ENCODE assay signal across 1 cellular context in the genomic region with DNA sequence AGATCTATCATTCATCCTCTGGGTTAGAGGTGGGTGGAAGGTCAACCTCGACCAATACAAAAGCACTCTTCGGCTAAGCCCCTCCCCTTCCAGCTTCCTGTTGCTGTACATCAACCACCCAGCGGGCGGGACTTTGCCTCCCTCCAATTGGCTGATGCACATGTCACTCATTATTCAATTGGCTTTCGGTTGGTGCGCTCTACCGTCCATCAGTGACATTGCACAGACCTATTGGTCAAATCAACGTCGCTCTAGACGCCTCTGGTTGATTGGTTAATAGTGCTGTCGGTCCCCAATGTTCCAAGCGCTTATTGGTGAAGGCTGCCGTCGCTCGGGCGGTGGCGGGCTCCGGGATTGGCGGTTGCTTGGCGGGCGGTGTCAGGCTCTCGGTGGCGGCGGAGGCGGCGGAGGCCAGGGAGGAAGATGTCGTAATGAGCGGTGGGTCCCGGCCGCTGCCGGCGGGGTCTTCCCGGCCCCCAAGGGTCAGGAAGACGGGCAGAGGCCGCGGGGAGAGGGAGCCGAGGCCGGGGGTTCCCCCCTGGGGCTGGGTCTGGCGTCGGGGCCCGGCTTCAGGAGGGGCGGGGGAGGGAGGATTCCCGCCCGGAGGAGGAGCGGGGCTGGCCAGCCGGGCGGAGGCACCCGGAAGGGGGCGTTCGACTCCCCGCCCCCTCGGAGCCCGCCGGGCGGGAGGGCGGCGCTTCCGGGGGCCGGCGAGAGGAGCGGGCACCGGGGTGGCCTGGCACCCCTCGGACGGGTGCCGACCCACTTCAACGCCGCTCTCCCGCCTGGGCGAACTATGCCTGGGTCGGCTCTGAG.
TF ChIP-seq lines count a peak whose summit lies in the region.

A gene (plus strand): TSS at position 381 of the 816 bp plus-strand sequence. CDS start 51 bp downstream, at position 432.

TF ChIP-seq in K562, 482 proteins besides CTCF, POLR2A, EP300 and RAD21 (continued from another document and continues in another):
- TF ChIP-seq E2F3 (CRISPR knock-in tag; IDR thresholded peaks at IDR 0.05), result peak; percentile 75
- TF ChIP-seq PHB2 (IDR thresholded peaks at IDR 0.05; ENCODE audit: low read depth), result no peak
- TF ChIP-seq ZNF830 (CRISPR knock-in tag; IDR thresholded peaks at IDR 0.05), result no peak
- TF ChIP-seq GABPB1 (CRISPR knock-in tag; IDR thresholded peaks at IDR 0.05), result peak; percentile 93
- peak; percentile 76 for TF ChIP-seq EGR1 (conservative IDR thresholded peaks at IDR 0.05)
- peak; percentile 71 for TF ChIP-seq HNRNPLL (IDR thresholded peaks at IDR 0.05; ENCODE audit: low read depth, low read length, poor library complexity, severe bottlenecking)
- TF ChIP-seq ELF2 (CRISPR knock-in tag; IDR thresholded peaks at IDR 0.05), result peak; percentile 76
- TF ChIP-seq, protein P1, sequence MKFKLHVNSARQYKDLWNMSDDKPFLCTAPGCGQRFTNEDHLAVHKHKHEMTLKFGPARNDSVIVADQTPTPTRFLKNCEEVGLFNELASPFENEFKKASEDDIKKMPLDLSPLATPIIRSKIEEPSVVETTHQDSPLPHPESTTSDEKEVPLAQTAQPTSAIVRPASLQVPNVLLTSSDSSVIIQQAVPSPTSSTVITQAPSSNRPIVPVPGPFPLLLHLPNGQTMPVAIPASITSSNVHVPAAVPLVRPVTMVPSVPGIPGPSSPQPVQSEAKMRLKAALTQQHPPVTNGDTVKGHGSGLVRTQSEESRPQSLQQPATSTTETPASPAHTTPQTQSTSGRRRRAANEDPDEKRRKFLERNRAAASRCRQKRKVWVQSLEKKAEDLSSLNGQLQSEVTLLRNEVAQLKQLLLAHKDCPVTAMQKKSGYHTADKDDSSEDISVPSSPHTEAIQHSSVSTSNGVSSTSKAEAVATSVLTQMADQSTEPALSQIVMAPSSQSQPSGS (CRISPR knock-in tag; IDR thresholded peaks at IDR 0.05), result no peak
- peak; percentile 42 for TF ChIP-seq XRCC4 (IDR thresholded peaks at IDR 0.05; ENCODE audit: extremely low read depth, insufficient read depth, insufficient read length)
- TF ChIP-seq, protein P2, sequence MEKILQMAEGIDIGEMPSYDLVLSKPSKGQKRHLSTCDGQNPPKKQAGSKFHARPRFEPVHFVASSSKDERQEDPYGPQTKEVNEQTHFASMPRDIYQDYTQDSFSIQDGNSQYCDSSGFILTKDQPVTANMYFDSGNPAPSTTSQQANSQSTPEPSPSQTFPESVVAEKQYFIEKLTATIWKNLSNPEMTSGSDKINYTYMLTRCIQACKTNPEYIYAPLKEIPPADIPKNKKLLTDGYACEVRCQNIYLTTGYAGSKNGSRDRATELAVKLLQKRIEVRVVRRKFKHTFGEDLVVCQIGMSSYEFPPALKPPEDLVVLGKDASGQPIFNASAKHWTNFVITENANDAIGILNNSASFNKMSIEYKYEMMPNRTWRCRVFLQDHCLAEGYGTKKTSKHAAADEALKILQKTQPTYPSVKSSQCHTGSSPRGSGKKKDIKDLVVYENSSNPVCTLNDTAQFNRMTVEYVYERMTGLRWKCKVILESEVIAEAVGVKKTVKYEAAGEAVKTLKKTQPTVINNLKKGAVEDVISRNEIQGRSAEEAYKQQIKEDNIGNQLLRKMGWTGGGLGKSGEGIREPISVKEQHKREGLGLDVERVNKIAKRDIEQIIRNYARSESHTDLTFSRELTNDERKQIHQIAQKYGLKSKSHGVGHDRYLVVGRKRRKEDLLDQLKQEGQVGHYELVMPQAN (IDR thresholded peaks at IDR 0.05; ENCODE audit: borderline replicate concordance), result no peak
- TF ChIP-seq ZFX (CRISPR knock-in tag; IDR thresholded peaks at IDR 0.05), result peak; percentile 64
- no peak for TF ChIP-seq ZNF316 (IDR thresholded peaks at IDR 0.05)
- no peak for TF ChIP-seq ZNF143 (CRISPR knock-in tag; IDR thresholded peaks at IDR 0.05)
- no peak for TF ChIP-seq ZNF436 (CRISPR knock-in tag; IDR thresholded peaks at IDR 0.05)
- TF ChIP-seq, protein P3, sequence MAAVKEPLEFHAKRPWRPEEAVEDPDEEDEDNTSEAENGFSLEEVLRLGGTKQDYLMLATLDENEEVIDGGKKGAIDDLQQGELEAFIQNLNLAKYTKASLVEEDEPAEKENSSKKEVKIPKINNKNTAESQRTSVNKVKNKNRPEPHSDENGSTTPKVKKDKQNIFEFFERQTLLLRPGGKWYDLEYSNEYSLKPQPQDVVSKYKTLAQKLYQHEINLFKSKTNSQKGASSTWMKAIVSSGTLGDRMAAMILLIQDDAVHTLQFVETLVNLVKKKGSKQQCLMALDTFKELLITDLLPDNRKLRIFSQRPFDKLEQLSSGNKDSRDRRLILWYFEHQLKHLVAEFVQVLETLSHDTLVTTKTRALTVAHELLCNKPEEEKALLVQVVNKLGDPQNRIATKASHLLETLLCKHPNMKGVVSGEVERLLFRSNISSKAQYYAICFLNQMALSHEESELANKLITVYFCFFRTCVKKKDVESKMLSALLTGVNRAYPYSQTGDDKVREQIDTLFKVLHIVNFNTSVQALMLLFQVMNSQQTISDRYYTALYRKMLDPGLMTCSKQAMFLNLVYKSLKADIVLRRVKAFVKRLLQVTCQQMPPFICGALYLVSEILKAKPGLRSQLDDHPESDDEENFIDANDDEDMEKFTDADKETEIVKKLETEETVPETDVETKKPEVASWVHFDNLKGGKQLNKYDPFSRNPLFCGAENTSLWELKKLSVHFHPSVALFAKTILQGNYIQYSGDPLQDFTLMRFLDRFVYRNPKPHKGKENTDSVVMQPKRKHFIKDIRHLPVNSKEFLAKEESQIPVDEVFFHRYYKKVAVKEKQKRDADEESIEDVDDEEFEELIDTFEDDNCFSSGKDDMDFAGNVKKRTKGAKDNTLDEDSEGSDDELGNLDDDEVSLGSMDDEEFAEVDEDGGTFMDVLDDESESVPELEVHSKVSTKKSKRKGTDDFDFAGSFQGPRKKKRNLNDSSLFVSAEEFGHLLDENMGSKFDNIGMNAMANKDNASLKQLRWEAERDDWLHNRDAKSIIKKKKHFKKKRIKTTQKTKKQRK (IDR thresholded peaks at IDR 0.05; ENCODE audit: borderline replicate concordance, low read depth, low read length), result peak; percentile 100
- no peak for TF ChIP-seq RBM22 (IDR thresholded peaks at IDR 0.05; ENCODE audit: low read depth, low read length, poor library complexity, severe bottlenecking)
- TF ChIP-seq, protein P4, sequence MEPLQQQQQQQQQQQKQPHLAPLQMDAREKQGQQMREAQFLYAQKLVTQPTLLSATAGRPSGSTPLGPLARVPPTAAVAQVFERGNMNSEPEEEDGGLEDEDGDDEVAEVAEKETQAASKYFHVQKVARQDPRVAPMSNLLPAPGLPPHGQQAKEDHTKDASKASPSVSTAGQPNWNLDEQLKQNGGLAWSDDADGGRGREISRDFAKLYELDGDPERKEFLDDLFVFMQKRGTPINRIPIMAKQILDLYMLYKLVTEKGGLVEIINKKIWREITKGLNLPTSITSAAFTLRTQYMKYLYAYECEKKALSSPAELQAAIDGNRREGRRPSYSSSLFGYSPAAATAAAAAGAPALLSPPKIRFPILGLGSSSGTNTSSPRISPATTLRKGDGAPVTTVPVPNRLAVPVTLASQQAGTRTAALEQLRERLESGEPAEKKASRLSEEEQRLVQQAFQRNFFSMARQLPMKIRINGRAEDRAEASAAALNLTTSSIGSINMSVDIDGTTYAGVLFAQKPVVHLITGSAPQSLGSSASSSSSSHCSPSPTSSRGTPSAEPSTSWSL (CRISPR knock-in tag; IDR thresholded peaks at IDR 0.05; ENCODE audit: borderline replicate concordance), result no peak
- TF ChIP-seq, protein P5, sequence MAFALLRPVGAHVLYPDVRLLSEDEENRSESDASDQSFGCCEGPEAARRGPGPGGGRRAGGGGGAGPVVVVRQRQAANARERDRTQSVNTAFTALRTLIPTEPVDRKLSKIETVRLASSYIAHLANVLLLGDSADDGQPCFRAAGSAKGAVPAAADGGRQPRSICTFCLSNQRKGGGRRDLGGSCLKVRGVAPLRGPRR (CRISPR knock-in tag; IDR thresholded peaks at IDR 0.05), result no peak
- no peak for TF ChIP-seq PPARD (CRISPR knock-in tag; IDR thresholded peaks at IDR 0.05)
- no peak for TF ChIP-seq STAG1 (CRISPR knock-in tag; IDR thresholded peaks at IDR 0.05; ENCODE audit: borderline replicate concordance)
- TF ChIP-seq KLF1 (tag; IDR thresholded peaks at IDR 0.05), result no peak
- TF ChIP-seq GATAD2A (IDR thresholded peaks at IDR 0.05), result no peak
- peak; percentile 87 for TF ChIP-seq ZNF263 (CRISPR knock-in tag; IDR thresholded peaks at IDR 0.05; ENCODE audit: borderline replicate concordance)
- TF ChIP-seq, protein P6, sequence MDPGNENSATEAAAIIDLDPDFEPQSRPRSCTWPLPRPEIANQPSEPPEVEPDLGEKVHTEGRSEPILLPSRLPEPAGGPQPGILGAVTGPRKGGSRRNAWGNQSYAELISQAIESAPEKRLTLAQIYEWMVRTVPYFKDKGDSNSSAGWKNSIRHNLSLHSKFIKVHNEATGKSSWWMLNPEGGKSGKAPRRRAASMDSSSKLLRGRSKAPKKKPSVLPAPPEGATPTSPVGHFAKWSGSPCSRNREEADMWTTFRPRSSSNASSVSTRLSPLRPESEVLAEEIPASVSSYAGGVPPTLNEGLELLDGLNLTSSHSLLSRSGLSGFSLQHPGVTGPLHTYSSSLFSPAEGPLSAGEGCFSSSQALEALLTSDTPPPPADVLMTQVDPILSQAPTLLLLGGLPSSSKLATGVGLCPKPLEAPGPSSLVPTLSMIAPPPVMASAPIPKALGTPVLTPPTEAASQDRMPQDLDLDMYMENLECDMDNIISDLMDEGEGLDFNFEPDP (CRISPR knock-in tag; IDR thresholded peaks at IDR 0.05), result no peak
- no peak for TF ChIP-seq MAFF (IDR thresholded peaks at IDR 0.05; ENCODE audit: low read length)
- TF ChIP-seq, protein P7, sequence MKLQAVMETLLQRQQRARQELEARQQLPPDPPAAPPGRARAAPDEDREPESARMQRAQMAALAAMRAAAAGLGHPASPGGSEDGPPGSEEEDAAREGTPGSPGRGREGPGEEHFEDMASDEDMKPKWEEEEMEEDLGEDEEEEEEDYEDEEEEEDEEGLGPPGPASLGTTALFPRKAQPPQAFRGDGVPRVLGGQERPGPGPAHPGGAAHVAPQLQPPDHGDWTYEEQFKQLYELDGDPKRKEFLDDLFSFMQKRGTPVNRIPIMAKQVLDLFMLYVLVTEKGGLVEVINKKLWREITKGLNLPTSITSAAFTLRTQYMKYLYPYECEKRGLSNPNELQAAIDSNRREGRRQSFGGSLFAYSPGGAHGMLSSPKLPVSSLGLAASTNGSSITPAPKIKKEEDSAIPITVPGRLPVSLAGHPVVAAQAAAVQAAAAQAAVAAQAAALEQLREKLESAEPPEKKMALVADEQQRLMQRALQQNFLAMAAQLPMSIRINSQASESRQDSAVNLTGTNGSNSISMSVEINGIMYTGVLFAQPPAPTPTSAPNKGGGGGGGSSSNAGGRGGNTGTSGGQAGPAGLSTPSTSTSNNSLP (IDR thresholded peaks at IDR 0.05; ENCODE audit: borderline replicate concordance, low read depth, low read length), result peak; percentile 99
- TF ChIP-seq MCM3 (IDR thresholded peaks at IDR 0.05), result no peak
- TF ChIP-seq JUND (IDR thresholded peaks at IDR 0.05; ENCODE audit: borderline replicate concordance, low read depth, low read length), result no peak
- no peak for TF ChIP-seq JUND (tag; IDR thresholded peaks at IDR 0.05; ENCODE audit: borderline replicate concordance, low read depth, low read length)
- peak; percentile 98 for TF ChIP-seq NR2C1 (IDR thresholded peaks at IDR 0.05)
- TF ChIP-seq NR2C1 (tag; IDR thresholded peaks at IDR 0.05), result peak; percentile 98
- TF ChIP-seq MCM5 (IDR thresholded peaks at IDR 0.05; ENCODE audit: low read depth), result no peak
- no peak for TF ChIP-seq TOE1 (IDR thresholded peaks at IDR 0.05; ENCODE audit: borderline replicate concordance)
- TF ChIP-seq TOE1 (CRISPR knock-in tag; IDR thresholded peaks at IDR 0.05; ENCODE audit: borderline replicate concordance, low read depth), result no peak
- TF ChIP-seq NELFE (IDR thresholded peaks at IDR 0.05; ENCODE audit: insufficient read depth, insufficient read length), result no peak
- TF ChIP-seq, protein P8, sequence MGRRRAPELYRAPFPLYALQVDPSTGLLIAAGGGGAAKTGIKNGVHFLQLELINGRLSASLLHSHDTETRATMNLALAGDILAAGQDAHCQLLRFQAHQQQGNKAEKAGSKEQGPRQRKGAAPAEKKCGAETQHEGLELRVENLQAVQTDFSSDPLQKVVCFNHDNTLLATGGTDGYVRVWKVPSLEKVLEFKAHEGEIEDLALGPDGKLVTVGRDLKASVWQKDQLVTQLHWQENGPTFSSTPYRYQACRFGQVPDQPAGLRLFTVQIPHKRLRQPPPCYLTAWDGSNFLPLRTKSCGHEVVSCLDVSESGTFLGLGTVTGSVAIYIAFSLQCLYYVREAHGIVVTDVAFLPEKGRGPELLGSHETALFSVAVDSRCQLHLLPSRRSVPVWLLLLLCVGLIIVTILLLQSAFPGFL (CRISPR knock-in tag; IDR thresholded peaks at IDR 0.05), result no peak
